23 cellular contexts compared by ENCODE assay signal in the genomic region with DNA sequence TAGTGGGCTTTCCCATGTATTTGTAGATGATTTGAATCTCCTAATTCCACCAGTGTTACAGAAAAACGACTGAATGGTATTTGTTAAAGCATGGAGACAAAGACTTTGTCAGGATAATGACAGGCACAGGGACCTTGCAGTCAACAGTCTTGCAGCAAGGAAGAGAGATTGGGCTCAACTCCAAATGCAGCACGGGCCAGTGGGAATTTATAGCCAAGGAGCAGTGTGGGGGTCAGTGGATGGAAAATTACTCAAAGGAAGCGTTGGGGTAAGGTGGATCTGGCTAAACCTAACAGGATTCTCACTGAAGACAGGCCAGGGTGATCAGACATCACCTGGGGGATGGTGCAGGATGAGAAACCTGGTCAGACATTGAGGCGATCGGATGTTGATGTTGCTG. TPM values are rescaled to one million over a fixed set of nuclear protein-coding genes. Genes with fewer than 3 reads are reported as not detected.
"Had no signal": no experiment of that assay in that cellular context is flagged by ENCODE, and none has a peak within 500 bp of the region (broad histone marks: within the 10 kb centered on the region; RNA-seq: fewer than 3 reads in every experiment).

No MANE protein-coding gene starts in this region.

- DNase-seq: activated CD4-positive, alpha-beta T cell treated with anti-CD3 and anti-CD28 coated beads for 4 hours; activated CD8-positive, alpha-beta memory T cell treated with anti-CD3 and anti-CD28 coated beads, Interleukin-2, amount 50 U/mL, for 4 hours; activated CD8-positive, alpha-beta T cell treated with anti-CD3 and anti-CD28 coated beads for 36 hours; activated gamma-delta T cell treated with Interleukin-2 at 50 U/mL for 16 hours; activated naive CD4-positive, alpha-beta T cell treated with anti-CD3 and anti-CD28 coated beads, Interleukin-2, amount 10 ng/mL, durations not matched to agents 7 days and 5 days; activated naive CD8-positive, alpha-beta T cell treated with anti-CD3 and anti-CD28 coated beads for 36 hours; activated T-cell treated with anti-CD3 and anti-CD28 coated beads, Interleukin-2, amount 50 U/mL, for 72 hours; brain microvascular endothelial cell; MG63; MV-4-11; NCI-H1092 treated with DMSO at 0.1 percent for 48 hours; NCI-H1417 treated with DMSO at 0.1 percent for 48 hours; NCI-H1694; NCI-H2029 treated with DMSO at 0.1 percent for 48 hours; NCI-H345; NCI-H510A treated with DMSO at 0.1 percent for 48 hours; PC-3; T-helper 1 cell; WERI-Rb-1 had no signal

- H3K36me3 Mint-ChIP-seq: activated naive CD4-positive, alpha-beta T cell treated with anti-CD3 and anti-CD28 coated beads, Interleukin-2, amount 10 ng/mL, durations not matched to agents 7 days and 5 days; activated naive CD8-positive, alpha-beta T cell treated with anti-CD3 and anti-CD28 coated beads for 36 hours had no signal

- ATAC-seq: activated CD4-positive, CD25-positive, alpha-beta regulatory T cell treated with anti-CD3 and anti-CD28 coated beads, Interleukin-2, amount 50 U/mL, for 24 hours; activated CD8-positive, alpha-beta T cell treated with anti-CD3 and anti-CD28 coated beads for 36 hours; activated T-cell treated with anti-CD3 and anti-CD28 coated beads, Interleukin-2, amount 50 U/mL, for 72 hours; PC-3 had no signal

- H3K27ac Mint-ChIP-seq: activated CD8-positive, alpha-beta T cell treated with anti-CD3 and anti-CD28 coated beads for 36 hours; activated naive CD4-positive, alpha-beta T cell treated with anti-CD3 and anti-CD28 coated beads, Interleukin-2, amount 10 ng/mL, durations not matched to agents 7 days and 5 days; activated naive CD8-positive, alpha-beta T cell treated with anti-CD3 and anti-CD28 coated beads for 36 hours; activated T-cell treated with anti-CD3 and anti-CD28 coated beads, Interleukin-2, amount 50 U/mL, for 72 hours; activated T-helper 2 cell treated with anti-CD3 and anti-CD28 coated beads, Interferon-gamma antibody, Interleukin-2, Interleukin-4, amounts not matched to agents 10 μg/mL and 5 μg/mL and 100 μg/mL, durations not matched to agents 14 hours and 24 hours and 36 hours had no signal

- H3K4me3 ChIP-seq: cardiac muscle cell, MG63, SK-N-MC had no signal

- H3K36me3 ChIP-seq: brain microvascular endothelial cell, cardiac muscle cell, MG63, WERI-Rb-1 had no signal

- H3K4me3 Mint-ChIP-seq: activated CD8-positive, alpha-beta T cell treated with anti-CD3 and anti-CD28 coated beads for 36 hours; activated naive CD4-positive, alpha-beta T cell treated with anti-CD3 and anti-CD28 coated beads, Interleukin-2, amount 10 ng/mL, durations not matched to agents 7 days and 5 days; activated naive CD8-positive, alpha-beta T cell treated with anti-CD3 and anti-CD28 coated beads for 36 hours; activated T-cell treated with anti-CD3 and anti-CD28 coated beads, Interleukin-2, amount 50 U/mL, for 72 hours had no signal

- H3K9me3 Mint-ChIP-seq: activated CD8-positive, alpha-beta T cell treated with anti-CD3 and anti-CD28 coated beads for 36 hours; activated naive CD4-positive, alpha-beta T cell treated with anti-CD3 and anti-CD28 coated beads, Interleukin-2, amount 10 ng/mL, durations not matched to agents 7 days and 5 days; activated naive CD8-positive, alpha-beta T cell treated with anti-CD3 and anti-CD28 coated beads for 36 hours; activated T-cell treated with anti-CD3 and anti-CD28 coated beads, Interleukin-2, amount 50 U/mL, for 72 hours; activated T-helper 2 cell treated with anti-CD3 and anti-CD28 coated beads, Interferon-gamma antibody, Interleukin-2, Interleukin-4, amounts not matched to agents 10 μg/mL and 5 μg/mL and 100 μg/mL, durations not matched to agents 14 hours and 24 hours and 36 hours had no signal

- H3K27ac ChIP-seq: brain microvascular endothelial cell, cardiac muscle cell, SK-N-MC, WERI-Rb-1 had no signal

- H3K9me3 ChIP-seq: MG63 had no signal

- H3K4me1 Mint-ChIP-seq: activated naive CD4-positive, alpha-beta T cell treated with anti-CD3 and anti-CD28 coated beads, Interleukin-2, amount 10 ng/mL, durations not matched to agents 7 days and 5 days; activated naive CD8-positive, alpha-beta T cell treated with anti-CD3 and anti-CD28 coated beads for 36 hours had no signal

- H3K27me3 ChIP-seq: brain microvascular endothelial cell, cardiac muscle cell, MG63 had no signal

RNA-seq across cellular contexts. Expression of a gene that starts 24.3 kb away (rescaled TPM):
- total RNA-seq: activated CD8-positive, alpha-beta T cell treated with anti-CD3 and anti-CD28 coated beads for 36 hours; activated naive CD8-positive, alpha-beta T cell treated with anti-CD3 and anti-CD28 coated beads for 36 hours; activated T-helper 2 cell treated with anti-CD3 and anti-CD28 coated beads, Interferon-gamma antibody, Interleukin-2, Interleukin-4, amounts not matched to agents 10 μg/mL and 5 μg/mL and 100 μg/mL, durations not matched to agents 14 hours and 24 hours and 36 hours had no signal
